Comparison of ENCODE assay signal across 23 cellular contexts in genomic region chr17:45667591-45668171, GRCh38.
"Had no signal": no experiment of that assay in that cellular context is flagged by ENCODE, and none has a peak within 500 bp of the region (broad histone marks: within the 10 kb centered on the region; RNA-seq: fewer than 3 reads in every experiment).

No MANE protein-coding gene starts in this region.

- H3K4me3 Mint-ChIP-seq: activated CD8-positive, alpha-beta T cell treated with anti-CD3 and anti-CD28 coated beads for 36 hours; activated naive CD4-positive, alpha-beta T cell treated with anti-CD3 and anti-CD28 coated beads, Interleukin-2, amount 50 U/mL, for 24 hours; activated T-cell treated with anti-CD3 and anti-CD28 coated beads, Interleukin-2, amount 50 U/mL, for 72 hours; central memory CD8-positive, alpha-beta T cell; T-cell had no signal

- H3K36me3 ChIP-seq: ascending aorta had no signal

- H3K9me3 ChIP-seq: ascending aorta, body of pancreas had no signal

- H3K4me3 ChIP-seq: ascending aorta, body of pancreas had no signal

- H3K36me3 Mint-ChIP-seq: activated naive CD4-positive, alpha-beta T cell treated with anti-CD3 and anti-CD28 coated beads, Interleukin-2, amount 50 U/mL, for 24 hours had no signal

- H3K27ac ChIP-seq: ascending aorta, body of pancreas had no signal

- DNase-seq: activated CD4-positive, alpha-beta T cell treated with anti-CD3 and anti-CD28 coated beads for 4 hours; activated CD8-positive, alpha-beta memory T cell treated with anti-CD3 and anti-CD28 coated beads, Interleukin-2, amount 50 U/mL, for 4 hours; activated CD8-positive, alpha-beta T cell treated with anti-CD3 and anti-CD28 coated beads for 36 hours; activated naive CD4-positive, alpha-beta T cell; activated T-cell treated with anti-CD3 and anti-CD28 coated beads, Interleukin-2, amount 50 U/mL, for 72 hours; body of pancreas; KG1; NCI-H1048; NCI-H146; NCI-H2029; NCI-H2107; NCI-H2171 treated with DMSO at 0.1 percent for 48 hours; NCI-H345; NCI-H510A; NCI-H526 treated with DMSO at 0.1 percent for 48 hours; NCI-H82; SIG-M5; T-cell had no signal

- ATAC-seq: activated CD4-positive, CD25-positive, alpha-beta regulatory T cell treated with anti-CD3 and anti-CD28 coated beads, Interleukin-2, amount 50 U/mL, for 24 hours; activated CD8-positive, alpha-beta T cell treated with anti-CD3 and anti-CD28 coated beads for 36 hours; activated T-cell treated with anti-CD3 and anti-CD28 coated beads, Interleukin-2, amount 50 U/mL, for 72 hours; body of pancreas; T-cell had no signal

- H3K4me1 ChIP-seq: ascending aorta, body of pancreas had no signal

- H3K9me3 Mint-ChIP-seq: activated CD8-positive, alpha-beta T cell treated with anti-CD3 and anti-CD28 coated beads for 36 hours; activated T-cell treated with anti-CD3 and anti-CD28 coated beads, Interleukin-2, amount 50 U/mL, for 72 hours; activated T-helper 2 cell treated with anti-CD3 and anti-CD28 coated beads, Interferon-gamma antibody, Interleukin-2, Interleukin-4, amounts not matched to agents 10 μg/mL and 5 μg/mL and 100 μg/mL, durations not matched to agents 14 hours and 24 hours and 36 hours; central memory CD8-positive, alpha-beta T cell had no signal

- H3K4me1 Mint-ChIP-seq: activated naive CD4-positive, alpha-beta T cell treated with anti-CD3 and anti-CD28 coated beads, Interleukin-2, amount 50 U/mL, for 24 hours had no signal

- H3K27ac Mint-ChIP-seq: activated CD8-positive, alpha-beta T cell treated with anti-CD3 and anti-CD28 coated beads for 36 hours; activated naive CD4-positive, alpha-beta T cell treated with anti-CD3 and anti-CD28 coated beads, Interleukin-2, amount 50 U/mL, for 24 hours; activated T-cell treated with anti-CD3 and anti-CD28 coated beads, Interleukin-2, amount 50 U/mL, for 72 hours; activated T-helper 2 cell treated with anti-CD3 and anti-CD28 coated beads, Interferon-gamma antibody, Interleukin-2, Interleukin-4, amounts not matched to agents 10 μg/mL and 5 μg/mL and 100 μg/mL, durations not matched to agents 14 hours and 24 hours and 36 hours; T-cell had no signal

- H3K27me3 ChIP-seq: ascending aorta, body of pancreas had no signal
